6 cellular contexts compared by ENCODE assay signal in the genomic region with DNA sequence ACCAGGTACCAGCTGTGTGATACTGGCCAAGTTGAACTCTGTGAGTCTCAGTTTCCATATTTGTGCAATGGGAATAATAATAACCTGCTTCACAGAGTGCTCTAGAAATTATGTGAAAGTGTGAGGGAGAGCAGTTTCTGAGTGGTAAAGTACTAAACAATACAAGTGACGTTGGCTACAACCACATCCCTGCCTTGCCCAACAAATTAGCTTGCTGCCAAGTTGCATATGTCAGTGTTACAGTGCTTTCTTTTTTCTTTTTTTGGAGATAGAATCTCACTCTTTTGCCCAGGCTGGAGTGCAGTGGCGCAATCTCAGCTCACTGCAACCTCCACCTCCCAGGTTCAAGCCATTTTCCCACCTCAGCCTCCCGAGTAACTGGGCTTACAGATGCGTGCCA.
"Had no signal": no experiment of that assay in that cellular context is flagged by ENCODE, and none has a peak within 500 bp of the region (broad histone marks: within the 10 kb centered on the region; RNA-seq: fewer than 3 reads in every experiment).

No MANE protein-coding gene starts in this region.

- DNase-seq: H9, HCEC 1CT, IMR-90, KG1 had no signal

- H2AFZ ChIP-seq: GM23338 had no signal

- H3K4me3 ChIP-seq: GM23338, K562 had no signal

- ATAC-seq: GM23338, K562 had no signal

- H3K4me1 Mint-ChIP-seq: GM23338, H9 had no signal

- H3K4me2 ChIP-seq: GM23338 had no signal

- H3K4me3 Mint-ChIP-seq: GM23338, H9 had no signal

- H3K27ac Mint-ChIP-seq: H9 had no signal

- H3K9me3 Mint-ChIP-seq: GM23338, H9 had no signal
